15 cellular contexts compared by ENCODE assay signal in the genomic region with DNA sequence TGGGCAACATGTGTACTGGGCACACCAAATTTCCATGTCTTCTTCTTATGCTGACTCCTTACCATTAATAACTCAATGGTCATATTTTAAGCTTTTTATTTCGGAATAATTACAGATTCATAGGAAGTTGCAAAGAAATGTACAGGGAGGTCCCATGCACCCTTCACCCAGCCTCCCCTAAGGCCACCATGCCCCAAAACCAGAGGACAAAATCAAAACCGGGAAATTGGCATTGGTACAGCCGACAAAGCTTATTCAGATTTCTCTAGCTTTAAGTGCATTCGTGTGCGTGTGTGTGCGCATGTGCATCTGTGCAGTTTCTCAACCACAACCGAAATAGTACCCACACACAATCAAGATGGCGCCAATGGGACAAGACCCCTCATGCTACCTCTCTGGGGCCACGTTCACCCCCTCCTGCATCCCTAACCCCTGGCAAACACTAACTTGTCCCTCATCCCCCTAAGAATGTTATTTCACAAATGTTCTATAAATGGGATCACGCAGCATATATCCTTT. TPM values are rescaled to one million over a fixed set of nuclear protein-coding genes. Genes with fewer than 3 reads are reported as not detected.
DNase-seq lines count a peak whose midpoint lies in the region; ATAC-seq and TF ChIP-seq lines count a peak whose summit lies in the region.
"Had no signal": no experiment of that assay in that cellular context is flagged by ENCODE, and none has a peak within 500 bp of the region (broad histone marks: within the 10 kb centered on the region; RNA-seq: fewer than 3 reads in every experiment).

No MANE protein-coding gene starts in this region.

- peak overlapping the region; percentile 11 for H3K27ac Mint-ChIP-seq in activated naive CD8-positive, alpha-beta T cell
- H3K27ac Mint-ChIP-seq in activated naive CD8-positive, alpha-beta T cell treated with anti-CD3 and anti-CD28 coated beads, Interleukin-2, amount 50 U/mL, for 24 hours: no peak overlapping the region
- peak overlapping the region; percentile 17 to 41 for H3K27ac Mint-ChIP-seq in T-cell
- H3K27ac Mint-ChIP-seq in chondrocyte (ENCODE audit: unreplicated experiment): peak overlapping the region; percentile 63
- H3K27ac Mint-ChIP-seq: B cell, H9 had no signal

- no peak overlapping the region for H3K4me3 Mint-ChIP-seq in activated naive CD8-positive, alpha-beta T cell
- H3K4me3 Mint-ChIP-seq in activated naive CD8-positive, alpha-beta T cell treated with anti-CD3 and anti-CD28 coated beads, Interleukin-2, amount 50 U/mL, for 24 hours: no peak overlapping the region
- H3K4me3 Mint-ChIP-seq in T-cell (peak overlapping the region in 1 of 3 donors; percentile 16), chondrocyte (ENCODE audit: unreplicated experiment) (no peak overlapping the region)
- H3K4me3 Mint-ChIP-seq: B cell; CD4-positive, alpha-beta memory T cell; H9 had no signal

- H3K9me3 Mint-ChIP-seq in activated naive CD8-positive, alpha-beta T cell (ENCODE audit: low read depth): no peaks in the 10 kb centered on the region
- H3K9me3 Mint-ChIP-seq in activated naive CD8-positive, alpha-beta T cell treated with anti-CD3 and anti-CD28 coated beads, Interleukin-2, amount 50 U/mL, for 24 hours: no peaks in the 10 kb centered on the region
- no peaks in the 10 kb centered on the region for H3K9me3 Mint-ChIP-seq in T-cell
- peaks cover 2% of the 10 kb centered on the region for H3K9me3 Mint-ChIP-seq in chondrocyte (ENCODE audit: low read depth)
- H3K9me3 Mint-ChIP-seq: CD4-positive, alpha-beta memory T cell; H9 had no signal

- peaks cover 12% of the 10 kb centered on the region for H3K36me3 Mint-ChIP-seq in activated naive CD8-positive, alpha-beta T cell
- peaks cover 8% of the 10 kb centered on the region for H3K36me3 Mint-ChIP-seq in activated naive CD8-positive, alpha-beta T cell treated with anti-CD3 and anti-CD28 coated beads, Interleukin-2, amount 50 U/mL, for 24 hours (ENCODE audit: low read depth)
- H3K36me3 Mint-ChIP-seq in T-cell: peaks cover 15% of the 10 kb centered on the region
- peaks cover 19% of the 10 kb centered on the region for H3K36me3 Mint-ChIP-seq in chondrocyte (ENCODE audit: low read depth)

- in situ Hi-C loops in HAP-1 (cut with MboI; ENCODE audit: low sequenced_read_pairs): no loop called here

- ATAC-seq in activated naive CD8-positive, alpha-beta T cell treated with anti-CD3 and anti-CD28 coated beads, Interleukin-2, amount 50 U/mL, for 24 hours: no peak
- ATAC-seq in T-cell (replicated peaks in 1 of 4): no peak
- no peak for ATAC-seq in HG02759 (IDR thresholded peaks at IDR 0.05; ENCODE audit: unreplicated experiment)

- TF ChIP-seq CTCF in chondrocyte (IDR thresholded peaks at IDR 0.05): no peak

- H3K36me3 ChIP-seq in HAP-1 (replicated peaks): no peaks in the 10 kb centered on the region
- no peaks in the 10 kb centered on the region for H3K36me3 ChIP-seq in H7 (replicated peaks; ENCODE audit: control insufficient read depth, insufficient read depth, low read length)

- no peak for DNase-seq in activated naive CD8-positive, alpha-beta T cell treated with anti-CD3 and anti-CD28 coated beads, Interleukin-2, amount 50 U/mL, for 24 hours
- DNase-seq in T-cell: no peak
- DNase-seq in chondrocyte (ENCODE audit: low spot score): no peak
- DNase-seq in HAP-1 (ENCODE audit: low spot score in 2 of 2): no peak
- no peak for DNase-seq in H7
- DNase-seq: C1 segment of cervical spinal cord; Caco-2; CD4-positive, alpha-beta memory T cell; DMS153; DND-41; GM23248; H9 had no signal

- CTCF ChIA-PET in T-cell (lab: Charles Lee): no interaction called here

- no peaks in the 10 kb centered on the region for H3K27me3 Mint-ChIP-seq in activated naive CD8-positive, alpha-beta T cell
- H3K27me3 Mint-ChIP-seq in activated naive CD8-positive, alpha-beta T cell treated with anti-CD3 and anti-CD28 coated beads, Interleukin-2, amount 50 U/mL, for 24 hours: no peaks in the 10 kb centered on the region
- no peaks in the 10 kb centered on the region for H3K27me3 Mint-ChIP-seq in T-cell
- no peaks in the 10 kb centered on the region for H3K27me3 Mint-ChIP-seq in chondrocyte (ENCODE audit: low read depth)
- H3K27me3 Mint-ChIP-seq: CD4-positive, alpha-beta memory T cell had no signal

- H3K4me1 ChIP-seq in HAP-1: no peaks in the 10 kb centered on the region
- H3K4me1 ChIP-seq: Caco-2 had no signal

- H3K9me3 ChIP-seq in HAP-1: no peaks in the 10 kb centered on the region
- H3K9me3 ChIP-seq: Caco-2 had no signal

- peaks cover 61% of the 10 kb centered on the region for H3K4me1 Mint-ChIP-seq in activated naive CD8-positive, alpha-beta T cell (ENCODE audit: low read depth)
- H3K4me1 Mint-ChIP-seq in activated naive CD8-positive, alpha-beta T cell treated with anti-CD3 and anti-CD28 coated beads, Interleukin-2, amount 50 U/mL, for 24 hours: peaks cover 56% of the 10 kb centered on the region
- H3K4me1 Mint-ChIP-seq in T-cell (peaks cover 71 to 81% (median 76%) of the 10 kb centered on the region in 3 donors), chondrocyte (ENCODE audit: low read depth) (peaks cover 84% of the 10 kb centered on the region)

- POLR2A ChIA-PET in T-cell (lab: Charles Lee): no interaction called here

- H3K27me3 ChIP-seq in HAP-1 (ENCODE audit: low read depth) (no peaks in the 10 kb centered on the region), H7 (ENCODE audit: control insufficient read depth, insufficient read depth, low read length) (no peaks in the 10 kb centered on the region)

- H3K4me3 ChIP-seq in HAP-1: no peak overlapping the region
- H3K4me3 ChIP-seq in H7 (ENCODE audit: insufficient read depth, low read depth, low read length): no peak overlapping the region
- H3K4me3 ChIP-seq: GM23248 had no signal

RNA-seq across cellular contexts. Expression of a gene that starts 23.4 kb away (rescaled TPM):
- total RNA-seq in T-cell: 10 to 100 TPM; 37.3 to 65.5 (median 53.4) TPM
- 160 to 190 TPM (median 163 TPM) in 3 replicates for total RNA-seq in chondrocyte
- total RNA-seq in H7 (2014; rRNA removed; shearing (Covaris generic)): 1.4 and 2.0 TPM in 2 replicates
- total RNA-seq: Caco-2 had no signal

Comparison
In these comparisons a context has a peak if more than half of its experiments do, and no peak if none do; other contexts are left out.
1. RNA of a gene that starts 23.4 kb away (total RNA-seq): 160 to 190 TPM in chondrocyte and 37.3 to 65.5 TPM in T-cell; 1.4 to 2.0 TPM in H7; every median in the first group is over 10 times any median in the second.